22 cellular contexts compared by ENCODE assay signal in the genomic region with DNA sequence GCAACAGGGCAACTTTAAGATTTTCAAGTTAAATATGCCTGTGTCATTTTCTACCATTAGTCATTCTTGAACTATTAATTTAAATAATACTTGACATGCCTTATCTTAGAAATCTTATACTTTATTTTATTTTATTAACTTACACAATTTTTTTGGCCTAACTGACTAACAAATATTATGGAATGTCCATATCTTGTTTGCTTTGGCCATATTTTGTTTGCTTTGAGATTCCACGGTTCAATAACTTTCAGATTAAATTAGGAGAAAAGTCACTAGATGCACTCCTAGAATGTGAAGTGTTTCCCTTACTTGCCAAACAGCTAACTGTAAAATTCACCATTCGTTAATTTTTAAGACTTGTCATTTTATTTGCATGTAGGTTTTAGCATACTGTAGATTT.
"Had no signal": no experiment of that assay in that cellular context is flagged by ENCODE, and none has a peak within 500 bp of the region (broad histone marks: within the 10 kb centered on the region; RNA-seq: fewer than 3 reads in every experiment).

No MANE protein-coding gene starts in this region.

- H3K4me1 ChIP-seq: colonic mucosa, esophagus squamous epithelium, gastrocnemius medialis, heart left ventricle, left lung, lower lobe of right lung had no signal

- DNase-seq: colonic mucosa; cortex of kidney; effector CD8-positive, alpha-beta T cell; effector memory CD8-positive, alpha-beta T cell; endodermal cell; erythroblast; esophagus squamous epithelium; foreskin fibroblast; foreskin melanocyte; gastrocnemius medialis; heart left ventricle; hypothalamus; immature natural killer cell; left cardiac atrium; left lung; left ventricle myocardium superior; lower lobe of right lung; mesenchymal stem cell; mucosa of descending colon; naive thymus-derived CD4-positive, alpha-beta T cell had no signal

- H3K4me2 ChIP-seq: hepatocyte had no signal

- H2AFZ ChIP-seq: hepatocyte had no signal

- H3K9me3 ChIP-seq: colonic mucosa, esophagus squamous epithelium, gastrocnemius medialis, heart left ventricle, left lung, lower lobe of right lung, mucosa of descending colon had no signal

- ATAC-seq: effector memory CD8-positive, alpha-beta T cell; esophagus mucosa; gastrocnemius medialis; heart left ventricle; left cardiac atrium; left lung; left ventricle myocardium superior; lower lobe of right lung; mucosa of descending colon; naive thymus-derived CD4-positive, alpha-beta T cell had no signal

- H3K36me3 ChIP-seq: colonic mucosa, esophagus squamous epithelium, gastrocnemius medialis, heart left ventricle, left lung, lower lobe of right lung had no signal

- H3K79me2 ChIP-seq: hepatocyte had no signal

- H3K4me3 ChIP-seq: colonic mucosa, esophagus squamous epithelium, gastrocnemius medialis, heart left ventricle, hepatocyte, left lung, lower lobe of right lung, mucosa of descending colon had no signal

- H3K27ac ChIP-seq: colonic mucosa, esophagus squamous epithelium, gastrocnemius medialis, heart left ventricle, hepatocyte, left lung, lower lobe of right lung had no signal

- H3K27me3 ChIP-seq: colonic mucosa, esophagus squamous epithelium, gastrocnemius medialis, heart left ventricle, hepatocyte, left lung had no signal
